In genomic region chr5:179798144-179798770, GRCh38 we compare ENCODE assay signal across 3 cellular contexts.
TF ChIP-seq lines count a peak whose summit lies in the region.

No MANE protein-coding gene starts in this region.

TF ChIP-seq in HEK293, 187 proteins besides CTCF, POLR2A, EP300 and RAD21:
- TF ChIP-seq MZF1 (tag by site-specific recombination; IDR thresholded peaks at IDR 0.05; ENCODE audit: borderline replicate concordance) (no peak), GLIS2 (tag by site-specific recombination; IDR thresholded peaks at IDR 0.05) (peak; percentile 57; the same call in 1 of the 2 replicates), GLIS1 (tag by site-specific recombination; IDR thresholded peaks at IDR 0.05) (peak; percentile 56)

TF ChIP-seq in K562, 482 proteins besides CTCF, POLR2A, EP300 and RAD21:
- TF ChIP-seq RBFOX2 (IDR thresholded peaks at IDR 0.05; ENCODE audit: low read depth, low read length) (0 out of 2 replicates have a peak, but pooled peaks have one; percentile 11), ZNF583 (CRISPR knock-in tag; IDR thresholded peaks at IDR 0.05) (no peak), POLR2G (IDR thresholded peaks at IDR 0.05; ENCODE audit: low read depth, low read length) (peak; percentile 37; the same call in 1 of the 2 replicates), E2F3 (CRISPR knock-in tag; IDR thresholded peaks at IDR 0.05) (no peak)

TF ChIP-seq in HepG2, 621 proteins besides CTCF, POLR2A, EP300 and RAD21:
- TF ChIP-seq NR2F2 (IDR thresholded peaks at IDR 0.05; ENCODE audit: borderline replicate concordance, low read depth), result no peak
- TF ChIP-seq ZNF607 (CRISPR knock-in tag; IDR thresholded peaks at IDR 0.05; ENCODE audit: borderline replicate concordance), result no peak
- no peak for TF ChIP-seq FOXP4 (CRISPR knock-in tag; IDR thresholded peaks at IDR 0.05)
- no peak for TF ChIP-seq MTF1 (CRISPR knock-in tag; IDR thresholded peaks at IDR 0.05)
- TF ChIP-seq POLR2G (IDR thresholded peaks at IDR 0.05; ENCODE audit: low read depth, low read length), result peak; percentile 40; the same call in 1 of the 2 replicates
- TF ChIP-seq AGO2 (optimal IDR thresholded peaks at IDR 0.05; ENCODE audit: low read depth, low read length), result peak; percentile 35
